2 cellular contexts compared by ENCODE assay signal in genomic region chr10:47990097-47990496, GRCh38. TPM values are rescaled to one million over a fixed set of nuclear protein-coding genes. Genes with fewer than 3 reads are reported as not detected.
"Had no signal": no experiment of that assay in that cellular context is flagged by ENCODE, and none has a peak within 500 bp of the region (broad histone marks: within the 10 kb centered on the region; RNA-seq: fewer than 3 reads in every experiment).

No MANE protein-coding gene starts in this region.

RNA-seq across cellular contexts. Expression of gene FAM25C, which starts 9.5 kb away (rescaled TPM):
- total RNA-seq: G401, GM12878 had no signal
- polyA plus RNA-seq: GM12878 had no signal
